9 cellular contexts compared by ENCODE assay signal in genomic region chr1:115251856-115252255, GRCh38.
A peak's percentile ranks its signal among the peaks of the same experiment; 100 is the strongest.
DNase-seq lines count a peak whose midpoint lies in the region; ATAC-seq and TF ChIP-seq lines count a peak whose summit lies in the region.
"Had no signal": no experiment of that assay in that cellular context is flagged by ENCODE, and none has a peak within 500 bp of the region (broad histone marks: within the 10 kb centered on the region; RNA-seq: fewer than 3 reads in every experiment).

No MANE protein-coding gene starts in this region.

- no peak overlapping the region for H3K4me3 ChIP-seq in PC-9

- no peaks in the 10 kb centered on the region for H3K9me2 ChIP-seq in PC-9 (ENCODE audit: insufficient read depth)

- no peak overlapping the region for H3K27ac ChIP-seq in PC-9

- intact Hi-C loops in left ventricle myocardium superior (cut with micrococcal nuclease), result no loop called here
- intact Hi-C loops in PC-9 (cut with micrococcal nuclease; ENCODE audit: unreplicated experiment), result no loop called here

- CTCF ChIA-PET in PC-9 (lab: Charles Lee), result interaction anchor here (0.6 to 0.7 kb wide), 4 partner anchors 29 to 575 kb away, joined by 4 to 18 read pairs (median 8); no protein-coding TSS in a partner anchor

- no peaks in the 10 kb centered on the region for H3K4me1 ChIP-seq in PC-9 (replicated peaks; ENCODE audit: insufficient read depth)

- TF ChIP-seq CTCF in PC-9 (conservative IDR thresholded peaks at IDR 0.05), result no peak

- BruUV-seq in PC-9 (replicated peaks; lab: Mats Ljungman, UMichigan), result no TSS peak

- POLR2A ChIA-PET in PC-9 (lab: Charles Lee; ENCODE audit: unreplicated experiment), result interaction anchor here (0.5 kb wide), 1 partner anchor 116 kb away, joined by 4 read pairs; no protein-coding TSS in a partner anchor

- H3K4me2 ChIP-seq in PC-9, result no peak overlapping the region

- H3K36me3 ChIP-seq in PC-9 (ENCODE audit: low read depth), result no peaks in the 10 kb centered on the region

- no peaks in the 10 kb centered on the region for H3F3A ChIP-seq in PC-9 (ENCODE audit: insufficient read depth, low read depth)

- H3K79me2 ChIP-seq in PC-9 (ENCODE audit: low read depth), result no peaks in the 10 kb centered on the region

- peaks cover 16% of the 10 kb centered on the region; the same call in 1 of the 2 replicates for H3K9me3 ChIP-seq in PC-9 (ENCODE audit: insufficient read depth, low read depth)

- DNase-seq in HS-27A (ENCODE audit: low read depth) (peak; percentile 83), astrocyte of the hippocampus (ENCODE audit: low read depth, low spot score) (peak; percentile 70), left ventricle myocardium superior (no peak), PC-9 (no peak)
- DNase-seq: MM.1S, occipital lobe had no signal

- ATAC-seq in left ventricle myocardium superior, result peak; percentile 93
- ATAC-seq in GM19395 (IDR thresholded peaks at IDR 0.05; ENCODE audit: unreplicated experiment), result no peak
- no peak for ATAC-seq in HG03159 (IDR thresholded peaks at IDR 0.05; ENCODE audit: unreplicated experiment)
- no peak for ATAC-seq in HG03565 (IDR thresholded peaks at IDR 0.05; ENCODE audit: unreplicated experiment)

- no peak overlapping the region for H2AFZ ChIP-seq in PC-9

- no peaks in the 10 kb centered on the region for H3K27me3 ChIP-seq in PC-9 (ENCODE audit: insufficient read depth, low read depth)

- no peaks in the 10 kb centered on the region for H4K20me1 ChIP-seq in PC-9 (ENCODE audit: insufficient read depth)

Comparison
In these comparisons a context has a peak if more than half of its experiments do, and no peak if none do; other contexts are left out.
1. DNase-seq: peak in HS-27A (single experiment) and astrocyte of the hippocampus (single experiment); none in left ventricle myocardium superior (single experiment) and PC-9 (0 of 2).